ENCODE assay signal across 19 cellular contexts in the genomic region with DNA sequence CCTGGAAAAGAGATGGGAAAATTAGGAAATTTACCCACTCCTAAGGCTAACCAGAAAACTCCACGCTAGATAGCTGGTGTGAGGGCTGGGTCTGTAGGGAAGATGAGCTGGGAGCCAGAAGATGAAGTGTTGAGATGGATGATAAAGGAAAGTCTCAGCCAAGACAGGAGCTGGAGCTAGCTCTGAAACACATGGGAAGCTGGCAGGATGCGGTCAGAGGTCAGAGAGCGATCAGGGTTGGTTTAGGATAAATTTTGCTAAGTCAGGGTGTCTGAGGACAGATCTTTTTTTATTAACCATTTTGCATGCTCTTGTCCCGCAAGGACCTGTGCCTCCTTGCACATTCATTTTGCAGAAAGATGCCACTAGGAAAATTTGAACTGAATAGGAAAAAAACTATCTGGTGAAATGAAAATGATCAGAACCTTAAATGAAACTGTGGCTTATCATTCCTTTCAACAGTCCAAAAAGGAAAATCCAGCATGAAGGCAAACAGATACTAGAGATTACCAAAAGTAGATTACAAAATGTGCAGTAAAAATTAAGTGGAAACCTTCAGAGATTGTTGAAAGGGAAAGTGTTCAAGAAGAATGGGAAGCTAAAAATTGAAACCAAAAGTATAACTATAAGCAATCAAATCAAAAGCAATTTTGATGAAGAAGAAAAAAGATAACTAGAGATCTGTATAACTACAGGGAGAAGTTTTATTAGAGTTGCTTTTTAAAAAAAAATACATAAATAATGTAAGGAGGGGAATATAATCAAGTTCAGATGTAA. TPM values are rescaled to one million over a fixed set of nuclear protein-coding genes. Genes with fewer than 3 reads are reported as not detected.
A peak's percentile ranks its signal among the peaks of the same experiment; 100 is the strongest.
DNase-seq lines count a peak whose midpoint lies in the region; ATAC-seq and TF ChIP-seq lines count a peak whose summit lies in the region.
"Had no signal": no experiment of that assay in that cellular context is flagged by ENCODE, and none has a peak within 500 bp of the region (broad histone marks: within the 10 kb centered on the region; RNA-seq: fewer than 3 reads in every experiment).

No MANE protein-coding gene starts in this region.

- H3K27me3 Mint-ChIP-seq in T-helper 17 cell, result peaks cover 43% of the 10 kb centered on the region

- peak overlapping the region; percentile 8 for H3K27ac Mint-ChIP-seq in T-helper 17 cell
- H3K27ac Mint-ChIP-seq: activated naive CD8-positive, alpha-beta T cell had no signal

- ATAC-seq in T-helper 17 cell (no peak), left lobe of liver (peak; percentile 91), GM18870 (IDR thresholded peaks at IDR 0.05; ENCODE audit: unreplicated experiment) (no peak)
- ATAC-seq: heart right ventricle, left cardiac atrium had no signal

- H3K4me3 ChIP-seq in brain microvascular endothelial cell (ENCODE audit: low read depth, low read length) (no peak overlapping the region), WERI-Rb-1 (ENCODE audit: low read depth, low read length) (no peak overlapping the region)
- H3K4me3 ChIP-seq: BLaER1 treated with 17β-estradiol and CSF1 and Interleukin-3, amounts not matched to agents 10 nM and 100 nM; heart right ventricle; thyroid gland had no signal

- no peak for TF ChIP-seq CTCF in brain microvascular endothelial cell (IDR thresholded peaks at IDR 0.05; ENCODE audit: low read depth, low read length, missing control alignments)
- no peak for TF ChIP-seq CTCF in WERI-Rb-1 (IDR thresholded peaks at IDR 0.05; ENCODE audit: low read depth, low read length)

- H3K36me3 Mint-ChIP-seq in T-helper 17 cell (ENCODE audit: low read depth), result peaks cover 5% of the 10 kb centered on the region

- H3K27ac ChIP-seq in brain microvascular endothelial cell (no peak overlapping the region), WERI-Rb-1 (no peak overlapping the region)
- H3K27ac ChIP-seq: BLaER1 treated with 17β-estradiol and CSF1 and Interleukin-3, amounts not matched to agents 10 nM and 100 nM; heart right ventricle; thyroid gland had no signal

- DNase-seq in AG20443 (ENCODE audit: low spot score) (peak; percentile 23), H4 (ENCODE audit: low spot score) (peak; percentile 18), T-helper 17 cell (no peak), left lobe of liver (ENCODE audit: low spot score) (no peak), brain microvascular endothelial cell (no peak), amygdala (lab: John Stamatoyannopoulos, UW) (no peak), WERI-Rb-1 (no peak)
- DNase-seq: activated CD4-positive, CD25-positive, alpha-beta regulatory T cell; activated T-cell treated with anti-CD3 and anti-CD28 coated beads for 4 hours; cerebellar nuclear complex; DND-41; heart right ventricle; left cardiac atrium; NCI-H2227 treated with DMSO at 0.1 percent for 48 hours; stimulated activated CD4-positive, alpha-beta T cell treated with anti-CD3 and anti-CD28 coated beads, Interleukin-1b, Interleukin-23, amount 100 ng/mL, for 48 hours; thyroid gland had no signal

- H3K27me3 ChIP-seq in brain microvascular endothelial cell (replicated peaks) (no peaks in the 10 kb centered on the region), WERI-Rb-1 (ENCODE audit: insufficient read depth, low read depth, severe bottlenecking) (peaks cover 13% of the 10 kb centered on the region)
- H3K27me3 ChIP-seq: BLaER1 treated with 17β-estradiol and CSF1 and Interleukin-3, amounts not matched to agents 10 nM and 100 nM; thyroid gland had no signal

- no peaks in the 10 kb centered on the region for H3K9me3 ChIP-seq in T-helper 17 cell (ENCODE audit: control insufficient read depth, low read length, poor library complexity, severe bottlenecking)
- no peaks in the 10 kb centered on the region for H3K9me3 ChIP-seq in WERI-Rb-1 (ENCODE audit: severe bottlenecking)
- H3K9me3 ChIP-seq: BLaER1 treated with 17β-estradiol and CSF1 and Interleukin-3, amounts not matched to agents 10 nM and 100 nM; heart right ventricle; thyroid gland had no signal

- in situ Hi-C loops in brain microvascular endothelial cell (cut with HindIII; ENCODE audit: low pct_ligation_motif_present, low sequenced_read_pairs), result loop anchor here (25.0 kb wide), 1 partner anchor 333 kb away; no protein-coding TSS in a partner anchor

- peaks cover 8% of the 10 kb centered on the region for H3K4me1 Mint-ChIP-seq in T-helper 17 cell

- H3K36me3 ChIP-seq in brain microvascular endothelial cell (replicated peaks), result no peaks in the 10 kb centered on the region
- H3K36me3 ChIP-seq in WERI-Rb-1, result no peaks in the 10 kb centered on the region
- H3K36me3 ChIP-seq: BLaER1 treated with 17β-estradiol and CSF1 and Interleukin-3, amounts not matched to agents 10 nM and 100 nM; heart right ventricle; thyroid gland had no signal

- H3K4me3 Mint-ChIP-seq in T-helper 17 cell, result no peak overlapping the region
- H3K4me3 Mint-ChIP-seq: activated naive CD8-positive, alpha-beta T cell had no signal

RNA-seq across cellular contexts. Expression of a gene that starts 10.7 kb away (rescaled TPM):
- total RNA-seq in H4 (2014; rRNA removed; shearing (Covaris generic)), result 3.5 and 6.7 TPM in 2 replicates
- total RNA-seq in T-helper 17 cell (1 to 10 TPM in 1 of 2 donors, under 1 TPM in 1; 0.57 to 1.2 TPM), left lobe of liver (0.33 TPM)

Comparison
In these comparisons a context has a peak if more than half of its experiments do, and no peak if none do; other contexts are left out.
1. DNase-seq: peak in AG20443 (single experiment) and H4 (single experiment); none in T-helper 17 cell (0 of 3), left lobe of liver (single experiment), brain microvascular endothelial cell (single experiment), amygdala (0 of 56) and WERI-Rb-1 (single experiment).